Comparison of ENCODE assay signal across 1 cellular context in the genomic region with DNA sequence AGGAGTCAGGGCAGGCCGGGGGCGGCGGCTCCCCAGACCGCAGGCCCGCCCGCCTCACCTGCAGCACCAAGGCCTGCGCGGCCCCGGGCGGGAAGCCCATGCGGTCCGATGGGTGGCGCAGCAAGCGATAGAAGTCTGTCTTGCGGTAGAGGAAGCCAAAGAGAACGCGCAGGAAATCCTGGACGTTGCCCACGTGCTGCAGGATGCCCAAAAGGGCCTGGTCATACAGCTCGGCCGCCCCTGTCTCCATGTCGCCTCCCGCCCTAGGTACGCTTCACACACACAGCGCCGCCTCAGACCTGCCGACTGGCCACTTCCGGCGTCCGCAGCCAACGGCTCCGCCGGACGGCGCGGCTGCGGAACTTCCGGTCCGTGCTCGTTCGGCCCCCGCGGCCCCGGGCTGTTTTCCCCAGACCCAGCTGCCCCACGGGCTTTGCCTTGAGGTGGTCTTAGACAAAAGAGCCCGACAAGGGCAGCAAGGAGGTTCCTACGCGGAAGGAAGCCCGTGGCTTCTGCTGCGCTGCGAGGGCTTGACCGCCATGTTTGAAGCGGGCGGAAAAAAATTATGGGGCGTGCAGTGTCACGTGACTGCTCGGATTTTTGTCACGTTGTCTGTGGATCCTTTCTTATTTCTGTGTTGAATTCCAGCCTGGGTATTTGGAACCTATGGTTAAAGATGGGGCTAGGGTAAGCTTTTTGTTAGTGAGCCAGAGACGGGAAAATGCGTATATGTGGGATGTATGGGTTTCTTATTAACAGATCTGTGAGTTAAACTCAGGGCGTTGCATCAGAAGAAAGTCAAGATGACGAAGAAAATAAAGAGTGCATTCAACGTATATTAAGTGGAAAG.
A peak's percentile ranks its signal among the peaks of the same experiment; 100 is the strongest.
TF ChIP-seq lines count a peak whose summit lies in the region.

A gene (minus strand): TSS at position 308 of the 850 bp plus-strand sequence. CDS start 58 bp downstream, at position 250.

TF ChIP-seq in GM12878, 131 proteins besides CTCF, POLR2A, EP300 and RAD21 (continued from another document and continues in another):
- TF ChIP-seq, protein P1, sequence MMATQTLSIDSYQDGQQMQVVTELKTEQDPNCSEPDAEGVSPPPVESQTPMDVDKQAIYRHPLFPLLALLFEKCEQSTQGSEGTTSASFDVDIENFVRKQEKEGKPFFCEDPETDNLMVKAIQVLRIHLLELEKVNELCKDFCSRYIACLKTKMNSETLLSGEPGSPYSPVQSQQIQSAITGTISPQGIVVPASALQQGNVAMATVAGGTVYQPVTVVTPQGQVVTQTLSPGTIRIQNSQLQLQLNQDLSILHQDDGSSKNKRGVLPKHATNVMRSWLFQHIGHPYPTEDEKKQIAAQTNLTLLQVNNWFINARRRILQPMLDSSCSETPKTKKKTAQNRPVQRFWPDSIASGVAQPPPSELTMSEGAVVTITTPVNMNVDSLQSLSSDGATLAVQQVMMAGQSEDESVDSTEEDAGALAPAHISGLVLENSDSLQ (IDR thresholded peaks at IDR 0.05): peak; percentile 52; the same call in 1 of the 2 replicates
- TF ChIP-seq ZNF274 (IDR thresholded peaks at IDR 0.05; ENCODE audit: insufficient read depth, insufficient read length) (no peak), NR2C2 (IDR thresholded peaks at IDR 0.05; ENCODE audit: borderline replicate concordance, control insufficient read depth, insufficient read length, low read depth) (no peak), BACH1 (IDR thresholded peaks at IDR 0.05; ENCODE audit: borderline replicate concordance) (peak; percentile 63; the same call in 1 of the 2 replicates), RELA (IDR thresholded peaks at IDR 0.05; ENCODE audit: borderline replicate concordance, partially characterized antibody) (peak; percentile 76), SRF (IDR thresholded peaks at IDR 0.05; ENCODE audit: low read depth in 2 of 2, low read length in 2 of 2) (peak in 1 of 2 experiments; percentile 68; a peak in 1 of 4 replicates), HDGF (IDR thresholded peaks at IDR 0.05) (no peak), ETV6 (conservative IDR thresholded peaks at IDR 0.05 in 1 of 2, IDR thresholded peaks at IDR 0.05 in 1 of 2; ENCODE audit: borderline replicate concordance in 1 of 2, low read depth in 1 of 2) (no peak), NFYA (IDR thresholded peaks at IDR 0.05; ENCODE audit: borderline replicate concordance, low read depth, low read length) (no peak), MEF2A (IDR thresholded peaks at IDR 0.05; ENCODE audit: insufficient read depth, low read depth, low read length) (0 out of 2 replicates have a peak, but pooled peaks have one; percentile 29), ATF7 (IDR thresholded peaks at IDR 0.05; ENCODE audit: low read depth) (peak; percentile 63), CREB1 (IDR thresholded peaks at IDR 0.05; ENCODE audit: low read depth) (peak; percentile 65), TBL1XR1 (IDR thresholded peaks at IDR 0.05; ENCODE audit: low read depth, low read length) (peak; percentile 54; the same call in 1 of the 2 replicates), NR2F1 (conservative IDR thresholded peaks at IDR 0.05) (peak; percentile 78), ZNF24 (IDR thresholded peaks at IDR 0.05) (no peak), MXI1 (IDR thresholded peaks at IDR 0.05; ENCODE audit: low read depth, low read length) (peak; percentile 44), NBN (IDR thresholded peaks at IDR 0.05) (no peak), ASH2L (IDR thresholded peaks at IDR 0.05; ENCODE audit: borderline replicate concordance, low read depth) (peak; percentile 96), MYC (IDR thresholded peaks at IDR 0.05; ENCODE audit: insufficient read depth, insufficient read length, insufficient replicate concordance, low read length, severe bottlenecking) (peak; percentile 98), SREBF1 (IDR thresholded peaks at IDR 0.05; ENCODE audit: low read length) (0 out of 2 replicates have a peak, but pooled peaks have one; percentile 45), GATAD2B (conservative IDR thresholded peaks at IDR 0.05; ENCODE audit: low read depth) (peak; percentile 95), RCOR1 (conservative IDR thresholded peaks at IDR 0.05; ENCODE audit: low read depth, low read length) (no peak), YBX1 (IDR thresholded peaks at IDR 0.05) (no peak), SUZ12 (IDR thresholded peaks at IDR 0.05; ENCODE audit: unreplicated experiment) (no peak), SREBF2 (IDR thresholded peaks at IDR 0.05; ENCODE audit: low read length) (no peak), ZNF622 (IDR thresholded peaks at IDR 0.05) (no peak), LARP7 (IDR thresholded peaks at IDR 0.05) (peak; percentile 92)
- TF ChIP-seq, protein P2, sequence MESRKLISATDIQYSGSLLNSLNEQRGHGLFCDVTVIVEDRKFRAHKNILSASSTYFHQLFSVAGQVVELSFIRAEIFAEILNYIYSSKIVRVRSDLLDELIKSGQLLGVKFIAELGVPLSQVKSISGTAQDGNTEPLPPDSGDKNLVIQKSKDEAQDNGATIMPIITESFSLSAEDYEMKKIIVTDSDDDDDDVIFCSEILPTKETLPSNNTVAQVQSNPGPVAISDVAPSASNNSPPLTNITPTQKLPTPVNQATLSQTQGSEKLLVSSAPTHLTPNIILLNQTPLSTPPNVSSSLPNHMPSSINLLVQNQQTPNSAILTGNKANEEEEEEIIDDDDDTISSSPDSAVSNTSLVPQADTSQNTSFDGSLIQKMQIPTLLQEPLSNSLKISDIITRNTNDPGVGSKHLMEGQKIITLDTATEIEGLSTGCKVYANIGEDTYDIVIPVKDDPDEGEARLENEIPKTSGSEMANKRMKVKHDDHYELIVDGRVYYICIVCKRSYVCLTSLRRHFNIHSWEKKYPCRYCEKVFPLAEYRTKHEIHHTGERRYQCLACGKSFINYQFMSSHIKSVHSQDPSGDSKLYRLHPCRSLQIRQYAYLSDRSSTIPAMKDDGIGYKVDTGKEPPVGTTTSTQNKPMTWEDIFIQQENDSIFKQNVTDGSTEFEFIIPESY (IDR thresholded peaks at IDR 0.05): no peak
- TF ChIP-seq, protein P3, sequence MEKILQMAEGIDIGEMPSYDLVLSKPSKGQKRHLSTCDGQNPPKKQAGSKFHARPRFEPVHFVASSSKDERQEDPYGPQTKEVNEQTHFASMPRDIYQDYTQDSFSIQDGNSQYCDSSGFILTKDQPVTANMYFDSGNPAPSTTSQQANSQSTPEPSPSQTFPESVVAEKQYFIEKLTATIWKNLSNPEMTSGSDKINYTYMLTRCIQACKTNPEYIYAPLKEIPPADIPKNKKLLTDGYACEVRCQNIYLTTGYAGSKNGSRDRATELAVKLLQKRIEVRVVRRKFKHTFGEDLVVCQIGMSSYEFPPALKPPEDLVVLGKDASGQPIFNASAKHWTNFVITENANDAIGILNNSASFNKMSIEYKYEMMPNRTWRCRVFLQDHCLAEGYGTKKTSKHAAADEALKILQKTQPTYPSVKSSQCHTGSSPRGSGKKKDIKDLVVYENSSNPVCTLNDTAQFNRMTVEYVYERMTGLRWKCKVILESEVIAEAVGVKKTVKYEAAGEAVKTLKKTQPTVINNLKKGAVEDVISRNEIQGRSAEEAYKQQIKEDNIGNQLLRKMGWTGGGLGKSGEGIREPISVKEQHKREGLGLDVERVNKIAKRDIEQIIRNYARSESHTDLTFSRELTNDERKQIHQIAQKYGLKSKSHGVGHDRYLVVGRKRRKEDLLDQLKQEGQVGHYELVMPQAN (conservative IDR thresholded peaks at IDR 0.05): peak; percentile 90
- TF ChIP-seq, protein P4, sequence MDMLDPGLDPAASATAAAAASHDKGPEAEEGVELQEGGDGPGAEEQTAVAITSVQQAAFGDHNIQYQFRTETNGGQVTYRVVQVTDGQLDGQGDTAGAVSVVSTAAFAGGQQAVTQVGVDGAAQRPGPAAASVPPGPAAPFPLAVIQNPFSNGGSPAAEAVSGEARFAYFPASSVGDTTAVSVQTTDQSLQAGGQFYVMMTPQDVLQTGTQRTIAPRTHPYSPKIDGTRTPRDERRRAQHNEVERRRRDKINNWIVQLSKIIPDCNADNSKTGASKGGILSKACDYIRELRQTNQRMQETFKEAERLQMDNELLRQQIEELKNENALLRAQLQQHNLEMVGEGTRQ (IDR thresholded peaks at IDR 0.05; ENCODE audit: borderline replicate concordance, low read depth, low read length): peak; percentile 94
- TF ChIP-seq, protein P5, sequence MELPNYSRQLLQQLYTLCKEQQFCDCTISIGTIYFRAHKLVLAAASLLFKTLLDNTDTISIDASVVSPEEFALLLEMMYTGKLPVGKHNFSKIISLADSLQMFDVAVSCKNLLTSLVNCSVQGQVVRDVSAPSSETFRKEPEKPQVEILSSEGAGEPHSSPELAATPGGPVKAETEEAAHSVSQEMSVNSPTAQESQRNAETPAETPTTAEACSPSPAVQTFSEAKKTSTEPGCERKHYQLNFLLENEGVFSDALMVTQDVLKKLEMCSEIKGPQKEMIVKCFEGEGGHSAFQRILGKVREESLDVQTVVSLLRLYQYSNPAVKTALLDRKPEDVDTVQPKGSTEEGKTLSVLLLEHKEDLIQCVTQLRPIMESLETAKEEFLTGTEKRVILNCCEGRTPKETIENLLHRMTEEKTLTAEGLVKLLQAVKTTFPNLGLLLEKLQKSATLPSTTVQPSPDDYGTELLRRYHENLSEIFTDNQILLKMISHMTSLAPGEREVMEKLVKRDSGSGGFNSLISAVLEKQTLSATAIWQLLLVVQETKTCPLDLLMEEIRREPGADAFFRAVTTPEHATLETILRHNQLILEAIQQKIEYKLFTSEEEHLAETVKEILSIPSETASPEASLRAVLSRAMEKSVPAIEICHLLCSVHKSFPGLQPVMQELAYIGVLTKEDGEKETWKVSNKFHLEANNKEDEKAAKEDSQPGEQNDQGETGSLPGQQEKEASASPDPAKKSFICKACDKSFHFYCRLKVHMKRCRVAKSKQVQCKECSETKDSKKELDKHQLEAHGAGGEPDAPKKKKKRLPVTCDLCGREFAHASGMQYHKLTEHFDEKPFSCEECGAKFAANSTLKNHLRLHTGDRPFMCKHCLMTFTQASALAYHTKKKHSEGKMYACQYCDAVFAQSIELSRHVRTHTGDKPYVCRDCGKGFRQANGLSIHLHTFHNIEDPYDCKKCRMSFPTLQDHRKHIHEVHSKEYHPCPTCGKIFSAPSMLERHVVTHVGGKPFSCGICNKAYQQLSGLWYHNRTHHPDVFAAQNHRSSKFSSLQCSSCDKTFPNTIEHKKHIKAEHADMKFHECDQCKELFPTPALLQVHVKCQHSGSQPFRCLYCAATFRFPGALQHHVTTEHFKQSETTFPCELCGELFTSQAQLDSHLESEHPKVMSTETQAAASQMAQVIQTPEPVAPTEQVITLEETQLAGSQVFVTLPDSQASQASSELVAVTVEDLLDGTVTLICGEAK (IDR thresholded peaks at IDR 0.05; ENCODE audit: borderline replicate concordance): peak; percentile 99
- TF ChIP-seq, protein P6, sequence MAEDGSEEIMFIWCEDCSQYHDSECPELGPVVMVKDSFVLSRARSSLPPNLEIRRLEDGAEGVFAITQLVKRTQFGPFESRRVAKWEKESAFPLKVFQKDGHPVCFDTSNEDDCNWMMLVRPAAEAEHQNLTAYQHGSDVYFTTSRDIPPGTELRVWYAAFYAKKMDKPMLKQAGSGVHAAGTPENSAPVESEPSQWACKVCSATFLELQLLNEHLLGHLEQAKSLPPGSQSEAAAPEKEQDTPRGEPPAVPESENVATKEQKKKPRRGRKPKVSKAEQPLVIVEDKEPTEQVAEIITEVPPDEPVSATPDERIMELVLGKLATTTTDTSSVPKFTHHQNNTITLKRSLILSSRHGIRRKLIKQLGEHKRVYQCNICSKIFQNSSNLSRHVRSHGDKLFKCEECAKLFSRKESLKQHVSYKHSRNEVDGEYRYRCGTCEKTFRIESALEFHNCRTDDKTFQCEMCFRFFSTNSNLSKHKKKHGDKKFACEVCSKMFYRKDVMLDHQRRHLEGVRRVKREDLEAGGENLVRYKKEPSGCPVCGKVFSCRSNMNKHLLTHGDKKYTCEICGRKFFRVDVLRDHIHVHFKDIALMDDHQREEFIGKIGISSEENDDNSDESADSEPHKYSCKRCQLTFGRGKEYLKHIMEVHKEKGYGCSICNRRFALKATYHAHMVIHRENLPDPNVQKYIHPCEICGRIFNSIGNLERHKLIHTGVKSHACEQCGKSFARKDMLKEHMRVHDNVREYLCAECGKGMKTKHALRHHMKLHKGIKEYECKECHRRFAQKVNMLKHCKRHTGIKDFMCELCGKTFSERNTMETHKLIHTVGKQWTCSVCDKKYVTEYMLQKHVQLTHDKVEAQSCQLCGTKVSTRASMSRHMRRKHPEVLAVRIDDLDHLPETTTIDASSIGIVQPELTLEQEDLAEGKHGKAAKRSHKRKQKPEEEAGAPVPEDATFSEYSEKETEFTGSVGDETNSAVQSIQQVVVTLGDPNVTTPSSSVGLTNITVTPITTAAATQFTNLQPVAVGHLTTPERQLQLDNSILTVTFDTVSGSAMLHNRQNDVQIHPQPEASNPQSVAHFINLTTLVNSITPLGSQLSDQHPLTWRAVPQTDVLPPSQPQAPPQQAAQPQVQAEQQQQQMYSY (CRISPR knock-in tag; IDR thresholded peaks at IDR 0.05): peak; percentile 92
- TF ChIP-seq, protein P7, sequence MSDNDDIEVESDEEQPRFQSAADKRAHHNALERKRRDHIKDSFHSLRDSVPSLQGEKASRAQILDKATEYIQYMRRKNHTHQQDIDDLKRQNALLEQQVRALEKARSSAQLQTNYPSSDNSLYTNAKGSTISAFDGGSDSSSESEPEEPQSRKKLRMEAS (IDR thresholded peaks at IDR 0.05; ENCODE audit: low read depth, low read length): peak; percentile 66; the same call in 1 of the 2 replicates
- TF ChIP-seq, protein P8, sequence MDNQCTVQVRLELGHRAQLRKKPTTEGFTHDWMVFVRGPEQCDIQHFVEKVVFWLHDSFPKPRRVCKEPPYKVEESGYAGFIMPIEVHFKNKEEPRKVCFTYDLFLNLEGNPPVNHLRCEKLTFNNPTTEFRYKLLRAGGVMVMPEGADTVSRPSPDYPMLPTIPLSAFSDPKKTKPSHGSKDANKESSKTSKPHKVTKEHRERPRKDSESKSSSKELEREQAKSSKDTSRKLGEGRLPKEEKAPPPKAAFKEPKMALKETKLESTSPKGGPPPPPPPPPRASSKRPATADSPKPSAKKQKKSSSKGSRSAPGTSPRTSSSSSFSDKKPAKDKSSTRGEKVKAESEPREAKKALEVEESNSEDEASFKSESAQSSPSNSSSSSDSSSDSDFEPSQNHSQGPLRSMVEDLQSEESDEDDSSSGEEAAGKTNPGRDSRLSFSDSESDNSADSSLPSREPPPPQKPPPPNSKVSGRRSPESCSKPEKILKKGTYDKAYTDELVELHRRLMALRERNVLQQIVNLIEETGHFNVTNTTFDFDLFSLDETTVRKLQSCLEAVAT (IDR thresholded peaks at IDR 0.05): peak; percentile 51; the same call in 1 of the 2 replicates
- TF ChIP-seq, protein P9, sequence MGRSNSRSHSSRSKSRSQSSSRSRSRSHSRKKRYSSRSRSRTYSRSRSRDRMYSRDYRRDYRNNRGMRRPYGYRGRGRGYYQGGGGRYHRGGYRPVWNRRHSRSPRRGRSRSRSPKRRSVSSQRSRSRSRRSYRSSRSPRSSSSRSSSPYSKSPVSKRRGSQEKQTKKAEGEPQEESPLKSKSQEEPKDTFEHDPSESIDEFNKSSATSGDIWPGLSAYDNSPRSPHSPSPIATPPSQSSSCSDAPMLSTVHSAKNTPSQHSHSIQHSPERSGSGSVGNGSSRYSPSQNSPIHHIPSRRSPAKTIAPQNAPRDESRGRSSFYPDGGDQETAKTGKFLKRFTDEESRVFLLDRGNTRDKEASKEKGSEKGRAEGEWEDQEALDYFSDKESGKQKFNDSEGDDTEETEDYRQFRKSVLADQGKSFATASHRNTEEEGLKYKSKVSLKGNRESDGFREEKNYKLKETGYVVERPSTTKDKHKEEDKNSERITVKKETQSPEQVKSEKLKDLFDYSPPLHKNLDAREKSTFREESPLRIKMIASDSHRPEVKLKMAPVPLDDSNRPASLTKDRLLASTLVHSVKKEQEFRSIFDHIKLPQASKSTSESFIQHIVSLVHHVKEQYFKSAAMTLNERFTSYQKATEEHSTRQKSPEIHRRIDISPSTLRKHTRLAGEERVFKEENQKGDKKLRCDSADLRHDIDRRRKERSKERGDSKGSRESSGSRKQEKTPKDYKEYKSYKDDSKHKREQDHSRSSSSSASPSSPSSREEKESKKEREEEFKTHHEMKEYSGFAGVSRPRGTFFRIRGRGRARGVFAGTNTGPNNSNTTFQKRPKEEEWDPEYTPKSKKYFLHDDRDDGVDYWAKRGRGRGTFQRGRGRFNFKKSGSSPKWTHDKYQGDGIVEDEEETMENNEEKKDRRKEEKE (IDR thresholded peaks at IDR 0.05): no peak
